1 cellular context compared by ENCODE assay signal in the genomic region with DNA sequence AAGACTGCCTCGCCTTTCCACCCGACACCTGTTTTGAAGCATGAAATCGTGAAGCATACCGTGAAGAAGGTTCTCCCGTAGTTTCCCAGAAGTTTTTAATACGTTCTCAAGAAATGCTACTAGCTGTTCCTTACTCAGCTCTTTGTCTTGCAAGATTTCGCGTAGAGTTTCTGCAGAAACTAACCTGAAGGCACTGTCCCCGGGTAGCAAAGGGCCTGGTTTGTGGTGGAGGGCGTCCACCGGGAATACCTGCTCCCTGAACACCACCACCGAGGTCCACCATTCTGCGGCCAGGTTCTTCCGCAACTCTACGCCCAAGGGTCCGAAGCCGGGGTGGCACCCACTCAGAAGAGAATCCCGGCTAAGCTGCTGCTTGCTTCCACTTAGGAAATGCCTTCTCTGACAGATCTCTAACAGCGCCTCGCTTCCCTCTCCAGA.
TF ChIP-seq lines count a peak whose summit lies in the region.

No MANE protein-coding gene starts in this region.

TF ChIP-seq in IMR-90, 13 proteins besides CTCF, POLR2A, EP300 and RAD21 (continued from another document):
- TF ChIP-seq, protein P1, sequence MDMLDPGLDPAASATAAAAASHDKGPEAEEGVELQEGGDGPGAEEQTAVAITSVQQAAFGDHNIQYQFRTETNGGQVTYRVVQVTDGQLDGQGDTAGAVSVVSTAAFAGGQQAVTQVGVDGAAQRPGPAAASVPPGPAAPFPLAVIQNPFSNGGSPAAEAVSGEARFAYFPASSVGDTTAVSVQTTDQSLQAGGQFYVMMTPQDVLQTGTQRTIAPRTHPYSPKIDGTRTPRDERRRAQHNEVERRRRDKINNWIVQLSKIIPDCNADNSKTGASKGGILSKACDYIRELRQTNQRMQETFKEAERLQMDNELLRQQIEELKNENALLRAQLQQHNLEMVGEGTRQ (IDR thresholded peaks at IDR 0.05; ENCODE audit: low read depth, low read length): no peak
